ENCODE assay signal across 10 cellular contexts in genomic region chr14:61517861-61518802, GRCh38.
DNase-seq lines count a peak whose midpoint lies in the region; ATAC-seq and TF ChIP-seq lines count a peak whose summit lies in the region.
"Had no signal": no experiment of that assay in that cellular context is flagged by ENCODE, and none has a peak within 500 bp of the region (broad histone marks: within the 10 kb centered on the region; RNA-seq: fewer than 3 reads in every experiment).

No MANE protein-coding gene starts in this region.

- H3K36me3 ChIP-seq in CD4-positive, alpha-beta memory T cell (ENCODE audit: insufficient read depth, low read length) = peaks cover 18% of the 10 kb centered on the region
- H3K36me3 ChIP-seq in adrenal gland (replicated peaks in 1 of 2) = no peaks in the 10 kb centered on the region
- H3K36me3 ChIP-seq in naive thymus-derived CD4-positive, alpha-beta T cell (ENCODE audit: control insufficient read depth in 2 of 3, insufficient read depth in 3 of 3, low read length in 3 of 3) = peaks cover 3 to 36% (median 7%) of the 10 kb centered on the region in 3 experiments

- intact Hi-C loops in CD4-positive, alpha-beta memory T cell (cut with micrococcal nuclease) = loop anchor here (2.0 kb wide), 1 partner anchor 15 kb away; no protein-coding TSS in a partner anchor
- intact Hi-C loops in adrenal gland (cut with DNase I) = no loop called here
- intact Hi-C loops in naive thymus-derived CD4-positive, alpha-beta T cell (cut with micrococcal nuclease) = loop anchor here in 1 of 2 donors (1.0 to 2.0 kb wide), 2 partner anchors 10 to 15 kb away; no protein-coding TSS in a partner anchor

- ATAC-seq in GM21786 (IDR thresholded peaks at IDR 0.05; ENCODE audit: unreplicated experiment) (peak; percentile 56), HG02884 (IDR thresholded peaks at IDR 0.05; ENCODE audit: unreplicated experiment) (no peak)
- ATAC-seq in naive thymus-derived CD4-positive, alpha-beta T cell = no peak

- no peaks in the 10 kb centered on the region for H3K27me3 Mint-ChIP-seq in CD4-positive, alpha-beta memory T cell
- no peaks in the 10 kb centered on the region for H3K27me3 Mint-ChIP-seq in naive thymus-derived CD4-positive, alpha-beta T cell

- H3K9me3 Mint-ChIP-seq in CD4-positive, alpha-beta memory T cell = no peaks in the 10 kb centered on the region
- H3K9me3 Mint-ChIP-seq in naive thymus-derived CD4-positive, alpha-beta T cell = no peaks in the 10 kb centered on the region

- DNase-seq in CD4-positive, alpha-beta memory T cell = no peak
- DNase-seq in adrenal gland (peak in 2 of 7 donors; percentile 39 to 44), NCI-H510A (lab: John Stamatoyannopoulos, UW) (no peak), NCI-H2107 (lab: John Stamatoyannopoulos, UW) (no peak), NCI-H2081 treated with DMSO at 0.1 percent for 48 hours (lab: John Stamatoyannopoulos, UW) (no peak)
- no peak for DNase-seq in naive thymus-derived CD4-positive, alpha-beta T cell
- DNase-seq: activated CD4-positive, CD25-positive, alpha-beta regulatory T cell treated with anti-CD3 and anti-CD28 coated beads, Interleukin-2, amount 50 U/mL, for 72 hours; Calu3 had no signal

- TF ChIP-seq POLR2A in adrenal gland (IDR thresholded peaks at IDR 0.05) = no peak

- H3K27ac Mint-ChIP-seq in CD4-positive, alpha-beta memory T cell = peak overlapping the region; percentile 24 to 84 (median 67)
- peak overlapping the region; percentile 19 to 84 (median 75) for H3K27ac Mint-ChIP-seq in naive thymus-derived CD4-positive, alpha-beta T cell

- H3K4me1 ChIP-seq in CD4-positive, alpha-beta memory T cell (ENCODE audit: insufficient read depth, low read length) = peaks cover 76% of the 10 kb centered on the region
- H3K4me1 ChIP-seq in adrenal gland (replicated peaks in 1 of 2) = peaks cover 22 to 57% of the 10 kb centered on the region in 2 donors
- peaks cover 18 to 51% of the 10 kb centered on the region in 2 donors for H3K4me1 ChIP-seq in naive thymus-derived CD4-positive, alpha-beta T cell (ENCODE audit: control insufficient read depth in 2 of 2, insufficient read depth in 2 of 2, low read length in 2 of 2)

- CTCF ChIA-PET in CD4-positive, alpha-beta memory T cell (lab: Charles Lee; ENCODE audit: partially characterized antibody) = interaction anchor here (0.9 to 2.1 kb wide), 3 partner anchors 56 to 225 kb away, joined by 3 to 6 read pairs (median 3); no protein-coding TSS in a partner anchor
- CTCF ChIA-PET in naive thymus-derived CD4-positive, alpha-beta T cell (lab: Charles Lee) = interaction anchor here (0.6 to 1.1 kb wide), 2 partner anchors 40 to 216 kb away, joined by 3 read pairs; no protein-coding TSS in a partner anchor

- H3K4me1 Mint-ChIP-seq in CD4-positive, alpha-beta memory T cell = peaks cover 56 to 94% (median 75%) of the 10 kb centered on the region in 4 donors
- H3K4me1 Mint-ChIP-seq in naive thymus-derived CD4-positive, alpha-beta T cell = peaks cover 44 to 94% (median 90%) of the 10 kb centered on the region in 7 donors

- POLR2A ChIA-PET in CD4-positive, alpha-beta memory T cell (lab: Charles Lee; ENCODE audit: partially characterized antibody) = interaction anchor here (1.1 to 1.2 kb wide), 3 partner anchors 46 to 177 kb away, joined by 3 to 5 read pairs (median 3); partner anchors contain the start of gene HIF1A
- POLR2A ChIA-PET in naive thymus-derived CD4-positive, alpha-beta T cell (lab: Charles Lee) = no interaction called here

- H3K9me3 ChIP-seq in CD4-positive, alpha-beta memory T cell (ENCODE audit: control insufficient read depth in 1 of 2, low read length in 2 of 2) = no peaks in the 10 kb centered on the region
- H3K9me3 ChIP-seq in adrenal gland (replicated peaks in 1 of 3) = no peaks in the 10 kb centered on the region
- no peaks in the 10 kb centered on the region for H3K9me3 ChIP-seq in naive thymus-derived CD4-positive, alpha-beta T cell (ENCODE audit: control insufficient read depth in 2 of 3, low read length in 3 of 3)

- no peak overlapping the region for H3K4me3 ChIP-seq in CD4-positive, alpha-beta memory T cell (ENCODE audit: low read length in 2 of 2)
- no peak overlapping the region for H3K4me3 ChIP-seq in adrenal gland
- H3K4me3 ChIP-seq in naive thymus-derived CD4-positive, alpha-beta T cell (ENCODE audit: low read length) = no peak overlapping the region

- H3K27me3 ChIP-seq in CD4-positive, alpha-beta memory T cell (ENCODE audit: insufficient read depth, low read length) = no peaks in the 10 kb centered on the region
- H3K27me3 ChIP-seq in adrenal gland = no peaks in the 10 kb centered on the region
- H3K27me3 ChIP-seq in naive thymus-derived CD4-positive, alpha-beta T cell (ENCODE audit: control insufficient read depth in 2 of 2, insufficient read depth in 2 of 2, low read length in 2 of 2) = no peaks in the 10 kb centered on the region

- 56 to 74% (median 68%) methylated on average over 8 of the region's 8 CpGs for WGBS in adrenal gland, 4 donors

- peaks cover 35 to 71% of the 10 kb centered on the region in 2 donors for H3K36me3 Mint-ChIP-seq in CD4-positive, alpha-beta memory T cell
- H3K36me3 Mint-ChIP-seq in naive thymus-derived CD4-positive, alpha-beta T cell = peaks cover 4 to 42% (median 29%) of the 10 kb centered on the region in 5 donors

- H3K4me3 Mint-ChIP-seq in CD4-positive, alpha-beta memory T cell = peak overlapping the region in 4 of 8 donors; percentile 6 to 31 (median 16)
- peak overlapping the region in 4 of 10 donors; percentile 9 to 45 (median 22) for H3K4me3 Mint-ChIP-seq in naive thymus-derived CD4-positive, alpha-beta T cell

- no peak overlapping the region for H3K27ac ChIP-seq in CD4-positive, alpha-beta memory T cell (ENCODE audit: low read depth, low read length)
- H3K27ac ChIP-seq in adrenal gland = peak overlapping the region in 3 of 5 donors; percentile 20 to 73 (median 67)
- no peak overlapping the region for H3K27ac ChIP-seq in naive thymus-derived CD4-positive, alpha-beta T cell (ENCODE audit: low read depth, low read length)

- no peak for TF ChIP-seq CTCF in adrenal gland (IDR thresholded peaks at IDR 0.05)

Comparison
In these comparisons a context has a peak if more than half of its experiments do, and no peak if none do; other contexts are left out.
1. H3K27ac ChIP-seq: peak in adrenal gland (3 of 5); none in CD4-positive, alpha-beta memory T cell (single experiment) and naive thymus-derived CD4-positive, alpha-beta T cell (single experiment).